Comparison of ENCODE assay signal across 23 cellular contexts in the genomic region with DNA sequence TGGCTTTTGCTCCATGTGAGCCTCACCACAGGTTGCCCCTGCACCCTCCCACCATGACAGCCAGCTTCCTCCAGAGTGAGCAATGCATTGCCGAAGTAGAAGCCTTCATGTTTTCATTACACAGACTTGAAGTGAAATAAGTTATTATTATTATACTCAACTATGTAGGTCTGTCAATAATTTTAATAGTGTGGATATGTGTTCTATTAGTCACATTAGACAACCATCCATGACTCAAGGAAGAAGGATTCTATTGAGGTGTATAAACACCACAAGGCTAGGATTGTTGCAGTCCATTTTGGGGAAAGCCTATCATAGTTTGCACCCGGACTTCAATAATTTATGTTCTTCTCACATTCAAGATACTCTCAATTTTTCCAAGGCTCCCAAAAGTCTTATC.
A peak's percentile ranks its signal among the peaks of the same experiment; 100 is the strongest.
DNase-seq lines count a peak whose midpoint lies in the region; ATAC-seq and TF ChIP-seq lines count a peak whose summit lies in the region.
"Had no signal": no experiment of that assay in that cellular context is flagged by ENCODE, and none has a peak within 500 bp of the region (broad histone marks: within the 10 kb centered on the region; RNA-seq: fewer than 3 reads in every experiment).

No MANE protein-coding gene starts in this region.

- in situ Hi-C loops in mammary epithelial cell (cut with MboI; ENCODE audit: low sequenced_read_pairs in 2 of 2): no loop called here

- H3K27me3 ChIP-seq in mammary epithelial cell (ENCODE audit: insufficient read depth, low read length) (no peaks in the 10 kb centered on the region), breast epithelium (no peaks in the 10 kb centered on the region), foreskin keratinocyte (no peaks in the 10 kb centered on the region)
- H3K27me3 ChIP-seq: BLaER1 treated with 17β-estradiol and CSF1 and Interleukin-3, amounts not matched to agents 10 nM and 100 nM had no signal

- TF ChIP-seq POLR2A in breast epithelium (IDR thresholded peaks at IDR 0.05): no peak

- H3K79me2 ChIP-seq in mammary epithelial cell (ENCODE audit: insufficient read depth, low read length): no peaks in the 10 kb centered on the region

- 100% methylated on average over 2 of the region's 2 CpGs for WGBS in mammary epithelial cell (ENCODE audit: low coverage, missing lambda C conversion rate)

- no peaks in the 10 kb centered on the region for H4K20me1 ChIP-seq in mammary epithelial cell (ENCODE audit: insufficient read depth, low read length)
- H4K20me1 ChIP-seq: BLaER1 treated with 17β-estradiol and CSF1 and Interleukin-3, amounts not matched to agents 10 nM and 100 nM had no signal

- H3K27ac ChIP-seq in mammary epithelial cell (ENCODE audit: insufficient read depth, low read depth, low read length) (no peak overlapping the region), breast epithelium (no peak overlapping the region), foreskin keratinocyte (no peak overlapping the region)
- H3K27ac ChIP-seq: 22Rv1; A549; BLaER1 treated with 17β-estradiol and CSF1 and Interleukin-3, amounts not matched to agents 10 nM and 100 nM; C4-2B had no signal

- dilution Hi-C loops in mammary epithelial cell (cut with HindIII; ENCODE audit: low sequenced_read_pairs): no loop called here

- CTCF ChIA-PET in mammary epithelial cell (lab: Charles Lee; ENCODE audit: low non-redundant PET): no interaction called here

- H2AFZ ChIP-seq in mammary epithelial cell (ENCODE audit: low read depth, low read length): no peak overlapping the region

- H3K4me3 ChIP-seq in mammary epithelial cell (replicated peaks in 1 of 3; ENCODE audit: insufficient read depth in 1 of 3, low read depth in 2 of 3, low read length in 3 of 3): no peak overlapping the region
- H3K4me3 ChIP-seq in breast epithelium: no peak overlapping the region
- no peak overlapping the region for H3K4me3 ChIP-seq in epithelial cell of esophagus (ENCODE audit: low read length)
- H3K4me3 ChIP-seq: A549; BLaER1 treated with 17β-estradiol and CSF1 and Interleukin-3, amounts not matched to agents 10 nM and 100 nM; GM12878 had no signal

- intact Hi-C loops in mammary epithelial cell (cut with micrococcal nuclease) (no loop called here), breast epithelium (cut with DNase I; ENCODE audit: low total_unique reads) (no loop called here)

- DNase-seq in mammary epithelial cell: peak; percentile 16
- no peak for DNase-seq in breast epithelium (ENCODE audit: low spot score in 2 of 2)
- peak; percentile 4 for DNase-seq in epithelial cell of esophagus (ENCODE audit: low read depth)
- DNase-seq in foreskin keratinocyte: peak; percentile 33 to 56
- DNase-seq in UCSD-AML1 (lab: John Stamatoyannopoulos, UW; ENCODE audit: unreplicated experiment): no peak
- DNase-seq in HPDE6-E6E7 (ENCODE audit: extremely low spot score): no peak
- DNase-seq: AML-193; Caco-2; Calu3; CD4-positive, alpha-beta T cell; CD8-positive, alpha-beta T cell; DMS 273 treated with DMSO at 0.1 percent for 48 hours; DMS153; DMS53; DMS79; DND-41; EL; GDM1 had no signal

- ATAC-seq in foreskin keratinocyte: peak; percentile 56
- ATAC-seq: A549; CD8-positive, alpha-beta T cell; GM12878 had no signal

- H3K9me3 ChIP-seq in mammary epithelial cell (replicated peaks; ENCODE audit: insufficient read depth, low read length) (no peaks in the 10 kb centered on the region), breast epithelium (peaks cover 0 to 4% of the 10 kb centered on the region in 2 donors)
- H3K9me3 ChIP-seq: Caco-2 had no signal

- no peak for TF ChIP-seq CTCF in mammary epithelial cell (conservative IDR thresholded peaks at IDR 0.05 in 1 of 2, IDR thresholded peaks at IDR 0.05 in 1 of 2; ENCODE audit: extremely low read depth in 1 of 2, insufficient read depth in 1 of 2, low read depth in 1 of 2, low read length in 2 of 2)
- TF ChIP-seq CTCF in breast epithelium (IDR thresholded peaks at IDR 0.05): no peak
- no peak for TF ChIP-seq CTCF in epithelial cell of esophagus (IDR thresholded peaks at IDR 0.05; ENCODE audit: insufficient read depth, low read depth, low read length, missing control alignments)
- TF ChIP-seq CTCF in foreskin keratinocyte (conservative IDR thresholded peaks at IDR 0.05): no peak

- no peaks in the 10 kb centered on the region for H3K4me1 ChIP-seq in mammary epithelial cell (ENCODE audit: insufficient read depth, low read length)
- H3K4me1 ChIP-seq in breast epithelium: no peaks in the 10 kb centered on the region
- H3K4me1 ChIP-seq in foreskin keratinocyte: no peaks in the 10 kb centered on the region
- H3K4me1 ChIP-seq: A549, Caco-2 had no signal

- BruUV-seq in mammary epithelial cell (replicated peaks; lab: Mats Ljungman, UMichigan): no TSS peak

- no peak overlapping the region for H3K4me2 ChIP-seq in mammary epithelial cell (ENCODE audit: insufficient read depth, low read depth, low read length)
- H3K4me2 ChIP-seq: A549; BLaER1 treated with 17β-estradiol and CSF1 and Interleukin-3, amounts not matched to agents 10 nM and 100 nM had no signal

- no peak overlapping the region for H3K9ac ChIP-seq in mammary epithelial cell (ENCODE audit: insufficient read depth, low read length)
- H3K9ac ChIP-seq: BLaER1 treated with 17β-estradiol and CSF1 and Interleukin-3, amounts not matched to agents 10 nM and 100 nM had no signal

- H3K36me3 ChIP-seq in mammary epithelial cell (ENCODE audit: insufficient read depth, low read length) (no peaks in the 10 kb centered on the region), breast epithelium (no peaks in the 10 kb centered on the region)
- H3K36me3 ChIP-seq: BLaER1 treated with 17β-estradiol and CSF1 and Interleukin-3, amounts not matched to agents 10 nM and 100 nM had no signal

Comparison
In these comparisons a context has a peak if more than half of its experiments do, and no peak if none do; other contexts are left out.
1. DNase-seq: peak in mammary epithelial cell (single experiment), epithelial cell of esophagus (single experiment) and foreskin keratinocyte (2 of 2); none in breast epithelium (0 of 2), UCSD-AML1 (single experiment) and HPDE6-E6E7 (single experiment).